Comparison of ENCODE assay signal across 13 cellular contexts in genomic region chr9:110918316-110919054, GRCh38.
DNase-seq lines count a peak whose midpoint lies in the region; ATAC-seq and TF ChIP-seq lines count a peak whose summit lies in the region.
"Had no signal": no experiment of that assay in that cellular context is flagged by ENCODE, and none has a peak within 500 bp of the region (broad histone marks: within the 10 kb centered on the region; RNA-seq: fewer than 3 reads in every experiment).

No MANE protein-coding gene starts in this region.

- H3K4me3 ChIP-seq in adipocyte (ENCODE audit: low read length), result no peak overlapping the region
- no peak overlapping the region for H3K4me3 ChIP-seq in fibroblast of mammary gland (ENCODE audit: control insufficient read depth, low read depth, low read length)

- H3K27me3 ChIP-seq in adipocyte (replicated peaks; ENCODE audit: control insufficient read depth, insufficient read depth, low read length), result no peaks in the 10 kb centered on the region

- H3K27ac Mint-ChIP-seq in stimulated activated naive B cell treated with anti-CD40 and anti-IgM and Interleukin-4, amounts not matched to agents 10 μg/mL and 1 μg/mL and 100 μg/mL, for 72 hours, result no peak overlapping the region
- no peak overlapping the region for H3K27ac Mint-ChIP-seq in natural killer cell
- H3K27ac Mint-ChIP-seq: activated naive CD8-positive, alpha-beta T cell treated with anti-CD3 and anti-CD28 coated beads, Interleukin-2, amount 50 U/mL, for 24 hours; endodermal cell had no signal

- H3K9me3 Mint-ChIP-seq in stimulated activated naive B cell treated with anti-CD40 and anti-IgM and Interleukin-4, amounts not matched to agents 10 μg/mL and 1 μg/mL and 100 μg/mL, for 72 hours, result peaks cover 8 to 9% of the 10 kb centered on the region in 2 donors
- H3K9me3 Mint-ChIP-seq in natural killer cell, result peaks cover 3 to 4% of the 10 kb centered on the region in 2 donors

- H3K9ac ChIP-seq in adipocyte (ENCODE audit: low read length), result peak overlapping the region; percentile 78

- DNase-seq in HPDE6-E6E7 (ENCODE audit: extremely low spot score), result peak; percentile 37
- DNase-seq in adipocyte (ENCODE audit: low read depth), result peak; percentile 79
- peak; percentile 94 for DNase-seq in fibroblast of mammary gland (ENCODE audit: low read depth)
- DNase-seq in stimulated activated naive B cell treated with anti-CD40 and anti-IgM and Interleukin-4, amounts not matched to agents 10 μg/mL and 1 μg/mL and 100 μg/mL, for 72 hours, result no peak
- no peak for DNase-seq in natural killer cell
- no peak for DNase-seq in NCI-H2029 (lab: John Stamatoyannopoulos, UW)
- DNase-seq: activated naive CD8-positive, alpha-beta T cell treated with anti-CD3 and anti-CD28 coated beads, Interleukin-2, amount 50 U/mL, for 24 hours; Caco-2; endodermal cell; NCI-H1417 treated with DMSO at 0.1 percent for 48 hours; SHP77 treated with DMSO at 0.1 percent for 48 hours; substantia nigra had no signal

- H3K9me3 ChIP-seq in adipocyte (ENCODE audit: control insufficient read depth, low read length), result no peaks in the 10 kb centered on the region

- H3K4me1 ChIP-seq in adipocyte (ENCODE audit: control insufficient read depth, insufficient read depth, low read length), result peaks cover 82% of the 10 kb centered on the region

- peaks cover 2% of the 10 kb centered on the region for H3K36me3 ChIP-seq in adipocyte (ENCODE audit: control insufficient read depth, insufficient read depth, low read length, severe bottlenecking)

- H3K4me3 Mint-ChIP-seq in stimulated activated naive B cell treated with anti-CD40 and anti-IgM and Interleukin-4, amounts not matched to agents 10 μg/mL and 1 μg/mL and 100 μg/mL, for 72 hours, result no peak overlapping the region
- no peak overlapping the region for H3K4me3 Mint-ChIP-seq in natural killer cell
- H3K4me3 Mint-ChIP-seq: activated naive CD8-positive, alpha-beta T cell treated with anti-CD3 and anti-CD28 coated beads, Interleukin-2, amount 50 U/mL, for 24 hours; endodermal cell had no signal

- H3K36me3 Mint-ChIP-seq in stimulated activated naive B cell treated with anti-CD40 and anti-IgM and Interleukin-4, amounts not matched to agents 10 μg/mL and 1 μg/mL and 100 μg/mL, for 72 hours, result no peaks in the 10 kb centered on the region
- no peaks in the 10 kb centered on the region for H3K36me3 Mint-ChIP-seq in natural killer cell

- intact Hi-C loops in natural killer cell (cut with micrococcal nuclease), result no loop called here

- TF ChIP-seq CTCF in fibroblast of mammary gland (conservative IDR thresholded peaks at IDR 0.05; ENCODE audit: control insufficient read depth, insufficient read depth, low read depth, low read length), result no peak
- TF ChIP-seq CTCF in natural killer cell (IDR thresholded peaks at IDR 0.05), result no peak

- H3K27me3 Mint-ChIP-seq in stimulated activated naive B cell treated with anti-CD40 and anti-IgM and Interleukin-4, amounts not matched to agents 10 μg/mL and 1 μg/mL and 100 μg/mL, for 72 hours, result no peaks in the 10 kb centered on the region
- H3K27me3 Mint-ChIP-seq in natural killer cell (ENCODE audit: low read depth in 2 of 2), result no peaks in the 10 kb centered on the region
- H3K27me3 Mint-ChIP-seq: activated naive CD8-positive, alpha-beta T cell treated with anti-CD3 and anti-CD28 coated beads, Interleukin-2, amount 50 U/mL, for 24 hours had no signal

- H3K4me1 Mint-ChIP-seq in stimulated activated naive B cell treated with anti-CD40 and anti-IgM and Interleukin-4, amounts not matched to agents 10 μg/mL and 1 μg/mL and 100 μg/mL, for 72 hours, result peaks cover 6 to 13% of the 10 kb centered on the region in 2 donors
- no peaks in the 10 kb centered on the region for H3K4me1 Mint-ChIP-seq in natural killer cell
- H3K4me1 Mint-ChIP-seq: activated naive CD8-positive, alpha-beta T cell treated with anti-CD3 and anti-CD28 coated beads, Interleukin-2, amount 50 U/mL, for 24 hours; endodermal cell had no signal

- peak; percentile 60 to 81 for ATAC-seq in stimulated activated naive B cell treated with anti-CD40 and anti-IgM and Interleukin-4, amounts not matched to agents 10 μg/mL and 1 μg/mL and 100 μg/mL, for 72 hours (replicated peaks)
- ATAC-seq in natural killer cell (no peak), GM19351 (IDR thresholded peaks at IDR 0.05; ENCODE audit: unreplicated experiment) (no peak)
- ATAC-seq: activated naive CD8-positive, alpha-beta T cell treated with anti-CD3 and anti-CD28 coated beads, Interleukin-2, amount 50 U/mL, for 24 hours had no signal

Comparison
In these comparisons a context has a peak if more than half of its experiments do, and no peak if none do; other contexts are left out.
1. DNase-seq: peak in HPDE6-E6E7 (single experiment), adipocyte (single experiment) and fibroblast of mammary gland (single experiment); none in stimulated activated naive B cell treated with anti-CD40 and anti-IgM and Interleukin-4, amounts not matched to agents 10 μg/mL and 1 μg/mL and 100 μg/mL, for 72 hours (single experiment), natural killer cell (single experiment) and NCI-H2029 (single experiment).
2. ATAC-seq: peak in stimulated activated naive B cell treated with anti-CD40 and anti-IgM and Interleukin-4, amounts not matched to agents 10 μg/mL and 1 μg/mL and 100 μg/mL, for 72 hours (2 of 2); none in natural killer cell (0 of 3) and GM19351 (single experiment).